Comparison of ENCODE assay signal across 1 cellular context in the genomic region with DNA sequence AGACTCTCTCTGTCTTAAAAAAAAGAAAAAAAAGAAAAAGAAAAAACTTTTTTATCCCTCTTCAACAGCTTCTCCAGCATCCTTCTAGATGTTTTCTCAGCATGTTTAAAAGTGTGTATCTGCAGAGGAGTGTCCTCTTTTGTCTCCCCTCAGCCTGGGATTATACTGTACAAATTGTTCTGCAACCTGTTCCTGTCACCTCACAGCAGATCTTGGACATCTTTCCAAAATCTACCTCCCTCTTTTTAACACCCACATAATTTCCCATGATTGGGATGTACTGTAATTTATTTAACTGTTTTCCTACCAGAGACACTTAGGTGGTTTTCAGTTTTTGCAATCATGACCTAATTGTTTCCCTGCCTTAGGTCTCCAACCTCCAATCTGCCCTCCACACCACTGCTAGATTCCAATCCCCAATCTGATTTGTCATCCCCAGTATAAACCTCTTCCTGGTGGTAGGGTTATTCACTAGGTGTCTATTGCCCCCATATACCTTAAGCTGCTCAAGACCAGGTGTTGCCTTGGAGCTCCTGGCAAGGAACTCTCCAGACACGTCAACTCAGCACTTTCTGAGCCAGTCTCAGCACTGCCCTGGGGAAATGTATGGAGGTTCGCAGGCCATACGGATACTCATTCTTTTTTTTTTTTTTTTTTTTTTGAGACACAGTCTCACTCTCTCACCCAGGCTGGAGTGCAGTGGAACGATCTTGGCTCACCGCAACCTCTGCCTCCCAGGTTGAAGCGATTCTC.
TF ChIP-seq lines count a peak whose summit lies in the region.

No MANE protein-coding gene starts in this region.

TF ChIP-seq in GM23338, 12 proteins besides CTCF, POLR2A, EP300 and RAD21 (continued from another document):
- TF ChIP-seq, protein P1, sequence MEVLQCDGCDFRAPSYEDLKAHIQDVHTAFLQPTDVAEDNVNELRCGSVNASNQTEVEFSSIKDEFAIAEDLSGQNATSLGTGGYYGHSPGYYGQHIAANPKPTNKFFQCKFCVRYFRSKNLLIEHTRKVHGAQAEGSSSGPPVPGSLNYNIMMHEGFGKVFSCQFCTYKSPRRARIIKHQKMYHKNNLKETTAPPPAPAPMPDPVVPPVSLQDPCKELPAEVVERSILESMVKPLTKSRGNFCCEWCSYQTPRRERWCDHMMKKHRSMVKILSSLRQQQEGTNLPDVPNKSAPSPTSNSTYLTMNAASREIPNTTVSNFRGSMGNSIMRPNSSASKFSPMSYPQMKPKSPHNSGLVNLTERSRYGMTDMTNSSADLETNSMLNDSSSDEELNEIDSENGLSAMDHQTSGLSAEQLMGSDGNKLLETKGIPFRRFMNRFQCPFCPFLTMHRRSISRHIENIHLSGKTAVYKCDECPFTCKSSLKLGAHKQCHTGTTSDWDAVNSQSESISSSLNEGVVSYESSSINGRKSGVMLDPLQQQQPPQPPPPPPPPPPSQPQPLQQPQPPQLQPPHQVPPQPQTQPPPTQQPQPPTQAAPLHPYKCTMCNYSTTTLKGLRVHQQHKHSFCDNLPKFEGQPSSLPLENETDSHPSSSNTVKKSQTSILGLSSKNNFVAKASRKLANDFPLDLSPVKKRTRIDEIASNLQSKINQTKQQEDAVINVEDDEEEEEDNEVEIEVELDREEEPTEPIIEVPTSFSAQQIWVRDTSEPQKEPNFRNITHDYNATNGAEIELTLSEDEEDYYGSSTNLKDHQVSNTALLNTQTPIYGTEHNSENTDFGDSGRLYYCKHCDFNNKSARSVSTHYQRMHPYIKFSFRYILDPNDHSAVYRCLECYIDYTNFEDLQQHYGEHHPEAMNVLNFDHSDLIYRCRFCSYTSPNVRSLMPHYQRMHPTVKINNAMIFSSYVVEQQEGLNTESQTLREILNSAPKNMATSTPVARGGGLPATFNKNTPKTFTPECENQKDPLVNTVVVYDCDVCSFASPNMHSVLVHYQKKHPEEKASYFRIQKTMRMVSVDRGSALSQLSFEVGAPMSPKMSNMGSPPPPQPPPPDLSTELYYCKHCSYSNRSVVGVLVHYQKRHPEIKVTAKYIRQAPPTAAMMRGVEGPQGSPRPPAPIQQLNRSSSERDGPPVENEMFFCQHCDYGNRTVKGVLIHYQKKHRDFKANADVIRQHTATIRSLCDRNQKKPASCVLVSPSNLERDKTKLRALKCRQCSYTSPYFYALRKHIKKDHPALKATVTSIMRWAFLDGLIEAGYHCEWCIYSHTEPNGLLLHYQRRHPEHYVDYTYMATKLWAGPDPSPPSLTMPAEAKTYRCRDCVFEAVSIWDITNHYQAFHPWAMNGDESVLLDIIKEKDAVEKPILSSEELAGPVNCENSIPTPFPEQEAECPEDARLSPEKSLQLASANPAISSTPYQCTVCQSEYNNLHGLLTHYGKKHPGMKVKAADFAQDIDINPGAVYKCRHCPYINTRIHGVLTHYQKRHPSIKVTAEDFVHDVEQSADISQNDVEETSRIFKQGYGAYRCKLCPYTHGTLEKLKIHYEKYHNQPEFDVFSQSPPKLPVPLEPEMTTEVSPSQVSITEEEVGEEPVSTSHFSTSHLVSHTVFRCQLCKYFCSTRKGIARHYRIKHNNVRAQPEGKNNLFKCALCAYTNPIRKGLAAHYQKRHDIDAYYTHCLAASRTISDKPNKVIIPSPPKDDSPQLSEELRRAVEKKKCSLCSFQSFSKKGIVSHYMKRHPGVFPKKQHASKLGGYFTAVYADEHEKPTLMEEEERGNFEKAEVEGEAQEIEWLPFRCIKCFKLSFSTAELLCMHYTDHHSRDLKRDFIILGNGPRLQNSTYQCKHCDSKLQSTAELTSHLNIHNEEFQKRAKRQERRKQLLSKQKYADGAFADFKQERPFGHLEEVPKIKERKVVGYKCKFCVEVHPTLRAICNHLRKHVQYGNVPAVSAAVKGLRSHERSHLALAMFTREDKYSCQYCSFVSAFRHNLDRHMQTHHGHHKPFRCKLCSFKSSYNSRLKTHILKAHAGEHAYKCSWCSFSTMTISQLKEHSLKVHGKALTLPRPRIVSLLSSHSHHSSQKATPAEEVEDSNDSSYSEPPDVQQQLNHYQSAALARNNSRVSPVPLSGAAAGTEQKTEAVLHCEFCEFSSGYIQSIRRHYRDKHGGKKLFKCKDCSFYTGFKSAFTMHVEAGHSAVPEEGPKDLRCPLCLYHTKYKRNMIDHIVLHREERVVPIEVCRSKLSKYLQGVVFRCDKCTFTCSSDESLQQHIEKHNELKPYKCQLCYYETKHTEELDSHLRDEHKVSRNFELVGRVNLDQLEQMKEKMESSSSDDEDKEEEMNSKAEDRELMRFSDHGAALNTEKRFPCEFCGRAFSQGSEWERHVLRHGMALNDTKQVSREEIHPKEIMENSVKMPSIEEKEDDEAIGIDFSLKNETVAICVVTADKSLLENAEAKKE (CRISPR knock-in tag; IDR thresholded peaks at IDR 0.05) = no peak
- TF ChIP-seq STAT1 (IDR thresholded peaks at IDR 0.05; ENCODE audit: unreplicated experiment) (no peak), POLR2AphosphoS5 (IDR thresholded peaks at IDR 0.05; ENCODE audit: low read depth) (no peak), JUNB (IDR thresholded peaks at IDR 0.05; ENCODE audit: unreplicated experiment) (no peak), CREB1 (CRISPR knock-in tag; IDR thresholded peaks at IDR 0.05; ENCODE audit: low read depth) (no peak), EZH2phosphoT487 (IDR thresholded peaks at IDR 0.05; ENCODE audit: unreplicated experiment) (no peak), NANOG (IDR thresholded peaks at IDR 0.05; ENCODE audit: borderline replicate concordance) (no peak)
- TF ChIP-seq, protein P2, sequence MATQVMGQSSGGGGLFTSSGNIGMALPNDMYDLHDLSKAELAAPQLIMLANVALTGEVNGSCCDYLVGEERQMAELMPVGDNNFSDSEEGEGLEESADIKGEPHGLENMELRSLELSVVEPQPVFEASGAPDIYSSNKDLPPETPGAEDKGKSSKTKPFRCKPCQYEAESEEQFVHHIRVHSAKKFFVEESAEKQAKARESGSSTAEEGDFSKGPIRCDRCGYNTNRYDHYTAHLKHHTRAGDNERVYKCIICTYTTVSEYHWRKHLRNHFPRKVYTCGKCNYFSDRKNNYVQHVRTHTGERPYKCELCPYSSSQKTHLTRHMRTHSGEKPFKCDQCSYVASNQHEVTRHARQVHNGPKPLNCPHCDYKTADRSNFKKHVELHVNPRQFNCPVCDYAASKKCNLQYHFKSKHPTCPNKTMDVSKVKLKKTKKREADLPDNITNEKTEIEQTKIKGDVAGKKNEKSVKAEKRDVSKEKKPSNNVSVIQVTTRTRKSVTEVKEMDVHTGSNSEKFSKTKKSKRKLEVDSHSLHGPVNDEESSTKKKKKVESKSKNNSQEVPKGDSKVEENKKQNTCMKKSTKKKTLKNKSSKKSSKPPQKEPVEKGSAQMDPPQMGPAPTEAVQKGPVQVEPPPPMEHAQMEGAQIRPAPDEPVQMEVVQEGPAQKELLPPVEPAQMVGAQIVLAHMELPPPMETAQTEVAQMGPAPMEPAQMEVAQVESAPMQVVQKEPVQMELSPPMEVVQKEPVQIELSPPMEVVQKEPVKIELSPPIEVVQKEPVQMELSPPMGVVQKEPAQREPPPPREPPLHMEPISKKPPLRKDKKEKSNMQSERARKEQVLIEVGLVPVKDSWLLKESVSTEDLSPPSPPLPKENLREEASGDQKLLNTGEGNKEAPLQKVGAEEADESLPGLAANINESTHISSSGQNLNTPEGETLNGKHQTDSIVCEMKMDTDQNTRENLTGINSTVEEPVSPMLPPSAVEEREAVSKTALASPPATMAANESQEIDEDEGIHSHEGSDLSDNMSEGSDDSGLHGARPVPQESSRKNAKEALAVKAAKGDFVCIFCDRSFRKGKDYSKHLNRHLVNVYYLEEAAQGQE (IDR thresholded peaks at IDR 0.05; ENCODE audit: unreplicated experiment) = no peak
